ENCODE assay signal across 24 cellular contexts in the genomic region with DNA sequence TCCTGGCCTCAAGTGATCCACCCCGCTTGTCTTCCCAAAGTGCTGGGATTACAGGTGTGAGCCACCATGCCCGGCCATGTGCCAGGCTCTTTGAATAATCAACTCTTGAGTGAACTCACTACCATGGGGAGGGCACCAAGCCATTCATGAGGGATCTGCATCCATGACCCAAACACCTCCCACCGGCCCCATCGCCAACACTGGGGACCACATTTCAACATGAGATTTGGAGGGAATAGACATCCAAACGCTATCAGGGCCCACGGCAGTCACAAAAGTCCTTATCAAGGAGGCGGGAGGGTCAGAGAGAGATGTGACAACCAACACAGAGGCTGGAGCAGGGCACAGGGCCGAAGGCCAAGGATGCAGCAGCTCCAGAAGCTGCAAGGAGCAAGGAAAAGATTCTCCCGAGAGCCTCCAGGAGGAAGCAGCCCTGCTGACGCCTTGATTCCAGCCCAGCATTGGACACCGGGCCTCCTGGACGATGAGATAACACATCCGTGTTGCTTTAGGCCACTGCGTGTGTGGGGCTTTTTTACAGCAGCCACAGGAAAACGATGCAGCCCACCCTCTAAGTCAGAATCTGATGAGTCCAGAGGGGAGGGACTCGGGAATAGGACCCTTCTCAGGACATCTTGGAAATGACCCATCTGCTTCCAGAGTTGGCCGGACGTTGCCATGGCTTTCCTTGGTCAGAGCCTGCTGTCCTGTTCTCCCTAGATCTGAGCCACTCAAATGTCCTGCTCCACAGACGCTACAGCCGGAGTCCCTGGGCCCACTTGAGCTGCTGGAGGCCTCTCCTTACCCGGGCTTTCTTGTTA. TPM values are rescaled to one million over a fixed set of nuclear protein-coding genes. Genes with fewer than 3 reads are reported as not detected.
A peak's percentile ranks its signal among the peaks of the same experiment; 100 is the strongest.
DNase-seq lines count a peak whose midpoint lies in the region; ATAC-seq, FAIRE-seq and TF ChIP-seq lines count a peak whose summit lies in the region.
"Had no signal": no experiment of that assay in that cellular context is flagged by ENCODE, and none has a peak within 500 bp of the region (broad histone marks: within the 10 kb centered on the region; RNA-seq: fewer than 3 reads in every experiment).

No MANE protein-coding gene starts in this region.

- H3K4me3 ChIP-seq in heart right ventricle: no peak overlapping the region
- H3K4me3 ChIP-seq in A549: no peak overlapping the region
- no peak overlapping the region for H3K4me3 ChIP-seq in astrocyte (ENCODE audit: insufficient read depth, low read depth, low read length)
- H3K4me3 ChIP-seq: GM12878 had no signal

- H3K27me3 Mint-ChIP-seq in astrocyte (ENCODE audit: low read depth, unreplicated experiment): no peaks in the 10 kb centered on the region

- H4K20me1 ChIP-seq in astrocyte (ENCODE audit: insufficient read depth, low read length): no peaks in the 10 kb centered on the region

- no peak overlapping the region for H3K9ac ChIP-seq in astrocyte (ENCODE audit: low read length)

- H3K79me2 ChIP-seq in astrocyte (ENCODE audit: insufficient read depth, low read length): no peaks in the 10 kb centered on the region

- WGBS in heart right ventricle, 2 donors: 72 to 83% methylated on average over 21 of the region's 21 CpGs
- 91% methylated on average over 20 of the region's 21 CpGs for WGBS in A549 (ENCODE audit: missing lambda C conversion rate)

- no peaks in the 10 kb centered on the region for H3K36me3 ChIP-seq in heart right ventricle
- H3K36me3 ChIP-seq in astrocyte (ENCODE audit: insufficient read depth, low read length): no peaks in the 10 kb centered on the region
- H3K36me3 ChIP-seq: BE2C had no signal

- no peak for ATAC-seq in heart right ventricle
- no peak for ATAC-seq in A549
- ATAC-seq in activated naive CD4-positive, alpha-beta T cell treated with anti-CD3 and anti-CD28 coated beads, Interleukin-2, amount 50 U/mL, for 72 hours: no peak
- ATAC-seq: GM12878, HCT116 had no signal

- TF ChIP-seq RAD21 in A549 (conservative IDR thresholded peaks at IDR 0.05 in 1 of 2, IDR thresholded peaks at IDR 0.05 in 1 of 2): no peak

- FAIRE-seq in A549 (lab: Jason Lieb, UNC): no peak
- no peak for FAIRE-seq in astrocyte (lab: Jason Lieb, UNC)
- FAIRE-seq: GM12878 had no signal

- no peak overlapping the region for H2AFZ ChIP-seq in astrocyte (ENCODE audit: low read depth, low read length)

- DNase-seq in cardiac septum (ENCODE audit: low spot score): peak; percentile 70
- no peak for DNase-seq in heart right ventricle
- DNase-seq in A549 (ENCODE audit: low read depth in 1 of 2, low spot score in 1 of 2): no peak
- no peak for DNase-seq in astrocyte (ENCODE audit: low read depth)
- peak; percentile 35 for DNase-seq in mesenteric fat pad (ENCODE audit: low spot score)
- no peak for DNase-seq in LoVo (ENCODE audit: low spot score)
- DNase-seq in AG08396 (ENCODE audit: low spot score): no peak
- DNase-seq in activated naive CD4-positive, alpha-beta T cell treated with anti-CD3 and anti-CD28 coated beads, Interleukin-2, amount 50 U/mL, for 72 hours (ENCODE audit: low spot score in 2 of 2): no peak
- DNase-seq: 8988T; BE2C; C1 segment of cervical spinal cord; CD4-positive, CD25-positive, alpha-beta regulatory T cell; CD8-positive, alpha-beta memory T cell; COR-L47; DMS 273 treated with DMSO at 0.1 percent for 48 hours; DMS53; DND-41; EL; GOT3; H7; HFFc6; IMR-90 had no signal

- H3K4me2 ChIP-seq in A549 (no peak overlapping the region), astrocyte (ENCODE audit: low read length) (no peak overlapping the region)

- peaks cover 11% of the 10 kb centered on the region for H3K36me3 Mint-ChIP-seq in astrocyte (ENCODE audit: low read depth, unreplicated experiment)
- H3K36me3 Mint-ChIP-seq in activated naive CD4-positive, alpha-beta T cell treated with anti-CD3 and anti-CD28 coated beads, Interleukin-2, amount 50 U/mL, for 72 hours: no peaks in the 10 kb centered on the region

- H3K9me3 ChIP-seq in heart right ventricle (peaks cover 0 to 14% (median 0%) of the 10 kb centered on the region in 11 donors), A549 (peaks cover 18% of the 10 kb centered on the region), astrocyte (ENCODE audit: insufficient read depth, low read depth, low read length) (no peaks in the 10 kb centered on the region)
- H3K9me3 ChIP-seq: BE2C had no signal

- intact Hi-C loops in cardiac septum (cut with DNase I) (no loop called here), heart right ventricle (cut with DNase I) (no loop called here)

- H3K9me3 Mint-ChIP-seq in astrocyte (ENCODE audit: unreplicated experiment): no peaks in the 10 kb centered on the region
- H3K9me3 Mint-ChIP-seq in activated naive CD4-positive, alpha-beta T cell treated with anti-CD3 and anti-CD28 coated beads, Interleukin-2, amount 50 U/mL, for 72 hours: no peaks in the 10 kb centered on the region
- H3K9me3 Mint-ChIP-seq: CD4-positive, CD25-positive, alpha-beta regulatory T cell had no signal

- peak overlapping the region; percentile 18 for H3K27ac Mint-ChIP-seq in astrocyte (ENCODE audit: unreplicated experiment)
- peak overlapping the region in 1 of 2 donors; percentile 14 for H3K27ac Mint-ChIP-seq in activated naive CD4-positive, alpha-beta T cell treated with anti-CD3 and anti-CD28 coated beads, Interleukin-2, amount 50 U/mL, for 72 hours
- H3K27ac Mint-ChIP-seq: CD4-positive, CD25-positive, alpha-beta regulatory T cell; HFFc6 had no signal

- TF ChIP-seq POLR2A in A549 (IDR thresholded peaks at IDR 0.05; ENCODE audit: low read length): no peak

- H3K27ac ChIP-seq in heart right ventricle (peak overlapping the region in 4 of 10 donors; percentile 7 to 41 (median 16)), A549 (peak overlapping the region; percentile 25 to 100; a peak in 4 of 6 replicates), astrocyte (ENCODE audit: low read depth, low read length) (no peak overlapping the region)

- POLR2A ChIA-PET in A549 (lab: Yijun Ruan, JAX): no interaction called here

- CTCF ChIA-PET in A549 (lab: Yijun Ruan, JAX): interaction anchor here (1.0 to 2.0 kb wide), 3 partner anchors 9 to 327 kb away, joined by 3 to 4 read pairs (median 4); no protein-coding TSS in a partner anchor

- no peak overlapping the region for H3K4me3 Mint-ChIP-seq in astrocyte (ENCODE audit: unreplicated experiment)
- H3K4me3 Mint-ChIP-seq: CD4-positive, CD25-positive, alpha-beta regulatory T cell; CD8-positive, alpha-beta memory T cell; HFFc6 had no signal

- no peak for TF ChIP-seq CTCF in heart right ventricle (IDR thresholded peaks at IDR 0.05)
- TF ChIP-seq CTCF in A549 (IDR thresholded peaks at IDR 0.05): no peak
- TF ChIP-seq CTCF in astrocyte (IDR thresholded peaks at IDR 0.05; ENCODE audit: insufficient read depth, low read depth, low read length): no peak

- no peak for TF ChIP-seq EP300 in A549 (IDR thresholded peaks at IDR 0.05)

- H3K4me1 ChIP-seq in heart right ventricle (peaks cover 6 to 55% (median 25%) of the 10 kb centered on the region in 9 donors), A549 (peaks cover 19% of the 10 kb centered on the region), astrocyte (ENCODE audit: insufficient read depth, low read length) (peaks cover 4% of the 10 kb centered on the region)
- H3K4me1 ChIP-seq: BE2C had no signal

- H3K4me1 Mint-ChIP-seq in astrocyte (ENCODE audit: low read depth, unreplicated experiment): no peaks in the 10 kb centered on the region
- H3K4me1 Mint-ChIP-seq: CD4-positive, CD25-positive, alpha-beta regulatory T cell; CD8-positive, alpha-beta memory T cell had no signal

- H3K27me3 ChIP-seq in heart right ventricle: no peaks in the 10 kb centered on the region
- H3K27me3 ChIP-seq in astrocyte (ENCODE audit: insufficient read depth, low read length): no peaks in the 10 kb centered on the region
- H3K27me3 ChIP-seq: BE2C had no signal

TF ChIP-seq in A549, 52 proteins besides CTCF, POLR2A, EP300 and RAD21 (continues in another document):
- TF ChIP-seq KDM1A (IDR thresholded peaks at IDR 0.05; ENCODE audit: low read depth) (no peak), ZSCAN20 (CRISPR knock-in tag; IDR thresholded peaks at IDR 0.05) (no peak), POLR2AphosphoS2 (conservative IDR thresholded peaks at IDR 0.05; ENCODE audit: low read length) (no peak), GATA3 (IDR thresholded peaks at IDR 0.05; ENCODE audit: borderline replicate concordance) (no peak), FOXS1 (CRISPR knock-in tag; IDR thresholded peaks at IDR 0.05) (no peak), FOSB (CRISPR knock-in tag; IDR thresholded peaks at IDR 0.05) (no peak), ZNF302 (CRISPR knock-in tag; IDR thresholded peaks at IDR 0.05) (no peak), NR3C1 (IDR thresholded peaks at IDR 0.05) (no peak), ESRRA (IDR thresholded peaks at IDR 0.05; ENCODE audit: borderline replicate concordance, low read length) (no peak)
- TF ChIP-seq, protein P1, sequence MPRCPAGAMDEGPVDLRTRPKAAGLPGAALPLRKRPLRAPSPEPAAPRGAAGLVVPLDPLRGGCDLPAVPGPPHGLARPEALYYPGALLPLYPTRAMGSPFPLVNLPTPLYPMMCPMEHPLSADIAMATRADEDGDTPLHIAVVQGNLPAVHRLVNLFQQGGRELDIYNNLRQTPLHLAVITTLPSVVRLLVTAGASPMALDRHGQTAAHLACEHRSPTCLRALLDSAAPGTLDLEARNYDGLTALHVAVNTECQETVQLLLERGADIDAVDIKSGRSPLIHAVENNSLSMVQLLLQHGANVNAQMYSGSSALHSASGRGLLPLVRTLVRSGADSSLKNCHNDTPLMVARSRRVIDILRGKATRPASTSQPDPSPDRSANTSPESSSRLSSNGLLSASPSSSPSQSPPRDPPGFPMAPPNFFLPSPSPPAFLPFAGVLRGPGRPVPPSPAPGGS (IDR thresholded peaks at IDR 0.05): no peak
- TF ChIP-seq, protein P2, sequence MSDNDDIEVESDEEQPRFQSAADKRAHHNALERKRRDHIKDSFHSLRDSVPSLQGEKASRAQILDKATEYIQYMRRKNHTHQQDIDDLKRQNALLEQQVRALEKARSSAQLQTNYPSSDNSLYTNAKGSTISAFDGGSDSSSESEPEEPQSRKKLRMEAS (IDR thresholded peaks at IDR 0.05): no peak
- TF ChIP-seq, protein P3, sequence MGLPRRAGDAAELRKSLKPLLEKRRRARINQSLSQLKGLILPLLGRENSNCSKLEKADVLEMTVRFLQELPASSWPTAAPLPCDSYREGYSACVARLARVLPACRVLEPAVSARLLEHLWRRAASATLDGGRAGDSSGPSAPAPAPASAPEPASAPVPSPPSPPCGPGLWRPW (IDR thresholded peaks at IDR 0.05): no peak

RNA-seq across cellular contexts. Expression of a gene that starts 47.3 kb away (rescaled TPM):
- total RNA-seq in cardiac septum: 19.8 TPM
- 10 to 100 TPM in 9 of 10 donors, 1 to 10 TPM in 1; 8.8 to 32.8 (median 14.0) TPM for total RNA-seq in heart right ventricle
- 1 to 10 TPM; 5.4 to 7.2 TPM for polyA plus RNA-seq in heart right ventricle
- polyA plus RNA-seq in A549 (2011; rRNA removed): 21.6 and 44.7 TPM in 2 replicates
- polyA plus RNA-seq in A549 (2012; cell fraction: cytosol; rRNA removed): 78.5 and 97.9 TPM in 2 replicates
- polyA plus RNA-seq in A549 (2012; cell fraction: nucleus; rRNA removed): 128 and 142 TPM in 2 replicates
- 118 to 129 TPM (median 125 TPM) in 3 replicates for polyA plus RNA-seq in A549 (2017; fragmentation: RNase III; extraction: RNeasy Plus Mini Kit Qiagen cat#74134 plus additional on column Dnase treatment)
- polyA minus RNA-seq in A549 (2011; rRNA and poly(A)+ RNA removed): 89.1 and 130 TPM in 2 replicates
- total RNA-seq in astrocyte: 64.5 and 71.5 TPM in 2 replicates
- 68.4 TPM for total RNA-seq in mesenteric fat pad
- total RNA-seq in activated naive CD4-positive, alpha-beta T cell treated with anti-CD3 and anti-CD28 coated beads, Interleukin-2, amount 50 U/mL, for 72 hours: 10 to 100 TPM; 35.5 to 51.5 TPM

Comparison
In these comparisons a context has a peak if more than half of its experiments do, and no peak if none do; other contexts are left out.
1. DNase-seq: peak in cardiac septum (single experiment) and mesenteric fat pad (single experiment); none in heart right ventricle (0 of 2), A549 (0 of 2), astrocyte (single experiment), LoVo (single experiment), AG08396 (single experiment) and activated naive CD4-positive, alpha-beta T cell treated with anti-CD3 and anti-CD28 coated beads, Interleukin-2, amount 50 U/mL, for 72 hours (0 of 2).